1 cellular context compared by ENCODE assay signal in genomic region chr4:101862595-101862994, GRCh38.
TF ChIP-seq lines count a peak whose summit lies in the region.

No MANE protein-coding gene starts in this region.

TF ChIP-seq in GM12878, 131 proteins besides CTCF, POLR2A, EP300 and RAD21 (continued from another document):
- no peak for TF ChIP-seq HSF1 (IDR thresholded peaks at IDR 0.05; ENCODE audit: low read depth, low read length)
